Comparison of ENCODE assay signal across 16 cellular contexts in the genomic region with DNA sequence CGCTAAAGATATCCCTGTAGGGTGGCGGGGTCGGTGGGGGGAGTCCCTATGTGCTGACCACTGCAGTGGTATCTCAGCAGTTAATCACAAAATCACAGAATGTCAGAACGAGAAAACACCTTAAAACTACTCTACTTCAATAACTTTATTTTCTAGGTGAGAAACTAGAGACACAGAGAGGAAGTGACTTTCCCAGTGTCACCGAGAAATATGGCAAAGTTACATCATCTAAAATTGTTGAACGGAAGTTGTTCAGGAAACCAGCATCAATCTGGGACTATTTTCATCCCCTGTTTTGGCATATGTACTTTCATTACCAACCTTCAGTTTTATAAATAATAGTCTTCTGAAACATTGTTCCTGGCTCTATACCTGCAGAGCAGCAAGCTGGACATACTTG.
DNase-seq lines count a peak whose midpoint lies in the region; ATAC-seq and TF ChIP-seq lines count a peak whose summit lies in the region.
"Had no signal": no experiment of that assay in that cellular context is flagged by ENCODE, and none has a peak within 500 bp of the region (broad histone marks: within the 10 kb centered on the region; RNA-seq: fewer than 3 reads in every experiment).

No MANE protein-coding gene starts in this region.

- H3K9me2 ChIP-seq in OCI-LY7 (ENCODE audit: insufficient read depth, low read length) = no peaks in the 10 kb centered on the region

- 86 to 87% methylated on average over 3 to 6 of the region's 6 CpGs for WGBS in endodermal cell (ENCODE audit: insufficient coverage in 1 of 2, insufficient read length in 1 of 2), 2 experiments

- DNase-seq in HFFc6 (no peak), OCI-LY7 (ENCODE audit: low spot score) (no peak), endodermal cell (no peak), natural killer cell (no peak), NCI-H2081 (lab: John Stamatoyannopoulos, UW) (no peak)
- no peak for DNase-seq in activated naive CD4-positive, alpha-beta T cell treated with anti-CD3 and anti-CD28 coated beads, Interleukin-2, amount 50 U/mL, for 72 hours (ENCODE audit: low spot score in 2 of 2)
- DNase-seq: CD4-positive, CD25-positive, alpha-beta regulatory T cell; NCI-H1092 treated with DMSO at 0.1 percent for 48 hours; NCI-H1694 treated with DMSO at 0.1 percent for 48 hours; NCI-H446; NCI-H748 treated with DMSO at 0.1 percent for 48 hours had no signal

- CTCF ChIA-PET in OCI-LY7 (lab: Charles Lee; ENCODE audit: unreplicated experiment) = no interaction called here

- H3K9me3 Mint-ChIP-seq in HFFc6 = no peaks in the 10 kb centered on the region
- no peaks in the 10 kb centered on the region for H3K9me3 Mint-ChIP-seq in endodermal cell
- no peaks in the 10 kb centered on the region for H3K9me3 Mint-ChIP-seq in natural killer cell
- peaks cover 7 to 11% of the 10 kb centered on the region in 2 donors for H3K9me3 Mint-ChIP-seq in activated naive CD4-positive, alpha-beta T cell treated with anti-CD3 and anti-CD28 coated beads, Interleukin-2, amount 50 U/mL, for 72 hours

- H3K9me3 ChIP-seq in BLaER1 (no peaks in the 10 kb centered on the region), OCI-LY7 (ENCODE audit: low read length) (no peaks in the 10 kb centered on the region), endodermal cell (ENCODE audit: control insufficient read depth, low read length) (no peaks in the 10 kb centered on the region)
- H3K9me3 ChIP-seq: HAP-1, SJSA1 had no signal

- peak overlapping the region; percentile 68 for H3K4me2 ChIP-seq in BLaER1
- peak overlapping the region; percentile 19; the same call in 1 of the 2 replicates for H3K4me2 ChIP-seq in OCI-LY7 (ENCODE audit: low read length)

- H3K4me1 ChIP-seq in BLaER1 (peaks cover 17% of the 10 kb centered on the region), OCI-LY7 (ENCODE audit: insufficient read depth, low read length, poor library complexity, severe bottlenecking) (peaks cover 16% of the 10 kb centered on the region), endodermal cell (ENCODE audit: control insufficient read depth, insufficient read depth, low read length) (peaks cover 16% of the 10 kb centered on the region)
- H3K4me1 ChIP-seq: SJSA1 had no signal

- H3K36me3 Mint-ChIP-seq in HFFc6 (ENCODE audit: low read depth) (peaks cover 8% of the 10 kb centered on the region), endodermal cell (ENCODE audit: low read depth) (peaks cover 2% of the 10 kb centered on the region), natural killer cell (no peaks in the 10 kb centered on the region)
- no peaks in the 10 kb centered on the region for H3K36me3 Mint-ChIP-seq in activated naive CD4-positive, alpha-beta T cell treated with anti-CD3 and anti-CD28 coated beads, Interleukin-2, amount 50 U/mL, for 72 hours
- H3K36me3 Mint-ChIP-seq: CD4-positive, CD25-positive, alpha-beta regulatory T cell had no signal

- H3K36me3 ChIP-seq in BLaER1 (no peaks in the 10 kb centered on the region), OCI-LY7 (ENCODE audit: insufficient read depth, low read length) (no peaks in the 10 kb centered on the region), endodermal cell (ENCODE audit: control insufficient read depth, insufficient read depth, low read length) (no peaks in the 10 kb centered on the region)
- H3K36me3 ChIP-seq: HAP-1, SJSA1 had no signal

- no TSS peak for BruUV-seq in OCI-LY7 (replicated peaks; lab: Mats Ljungman, UMichigan)

- TF ChIP-seq CTCF in HFFc6 (IDR thresholded peaks at IDR 0.05) (no peak), OCI-LY7 (conservative IDR thresholded peaks at IDR 0.05; ENCODE audit: low read length) (no peak), endodermal cell (conservative IDR thresholded peaks at IDR 0.05) (no peak), natural killer cell (IDR thresholded peaks at IDR 0.05) (no peak)

- H3K27ac Mint-ChIP-seq in HFFc6 = peak overlapping the region; percentile 77
- H3K27ac Mint-ChIP-seq in endodermal cell = peak overlapping the region; percentile 78
- H3K27ac Mint-ChIP-seq in natural killer cell = no peak overlapping the region
- no peak overlapping the region for H3K27ac Mint-ChIP-seq in activated naive CD4-positive, alpha-beta T cell treated with anti-CD3 and anti-CD28 coated beads, Interleukin-2, amount 50 U/mL, for 72 hours
- H3K27ac Mint-ChIP-seq: CD4-positive, CD25-positive, alpha-beta regulatory T cell had no signal

- H3K79me2 ChIP-seq in OCI-LY7 (ENCODE audit: insufficient read depth, low read depth, low read length) = no peaks in the 10 kb centered on the region

- H3K27me3 ChIP-seq in BLaER1 (no peaks in the 10 kb centered on the region), endodermal cell (ENCODE audit: control insufficient read depth, insufficient read depth, low read length, poor library complexity, severe bottlenecking) (no peaks in the 10 kb centered on the region)
- H3K27me3 ChIP-seq: SJSA1 had no signal

- H3K4me3 Mint-ChIP-seq in HFFc6 (no peak overlapping the region), endodermal cell (peak overlapping the region; percentile 23), natural killer cell (no peak overlapping the region)
- H3K4me3 Mint-ChIP-seq: CD4-positive, CD25-positive, alpha-beta regulatory T cell had no signal

- H3K27me3 Mint-ChIP-seq in HFFc6 (ENCODE audit: insufficient read depth) = no peaks in the 10 kb centered on the region
- no peaks in the 10 kb centered on the region for H3K27me3 Mint-ChIP-seq in endodermal cell (ENCODE audit: insufficient read depth)
- peaks cover 0 to 5% of the 10 kb centered on the region in 2 donors for H3K27me3 Mint-ChIP-seq in natural killer cell (ENCODE audit: low read depth in 2 of 2)
- H3K27me3 Mint-ChIP-seq: CD4-positive, CD25-positive, alpha-beta regulatory T cell had no signal

- H3K4me1 Mint-ChIP-seq in HFFc6 (ENCODE audit: low read depth) (peaks cover 39% of the 10 kb centered on the region), endodermal cell (peaks cover 40% of the 10 kb centered on the region), natural killer cell (no peaks in the 10 kb centered on the region)
- H3K4me1 Mint-ChIP-seq: CD4-positive, CD25-positive, alpha-beta regulatory T cell had no signal

- no peaks in the 10 kb centered on the region for H4K20me1 ChIP-seq in BLaER1
- no peaks in the 10 kb centered on the region for H4K20me1 ChIP-seq in OCI-LY7 (ENCODE audit: insufficient read depth, low read length)

- H3K27ac ChIP-seq in BLaER1 = no peak overlapping the region
- no peak overlapping the region for H3K27ac ChIP-seq in OCI-LY7 (ENCODE audit: low read depth, low read length, poor library complexity, severe bottlenecking)
- H3K27ac ChIP-seq in endodermal cell (ENCODE audit: low read depth, low read length) = no peak overlapping the region
- H3K27ac ChIP-seq: RWPE1, SJSA1 had no signal

- intact Hi-C loops in OCI-LY7 (cut with micrococcal nuclease; ENCODE audit: unreplicated experiment) (no loop called here), natural killer cell (cut with micrococcal nuclease) (no loop called here)

- H2AFZ ChIP-seq in OCI-LY7 (ENCODE audit: low read length) = peak overlapping the region; percentile 5; the same call in 1 of the 2 replicates

- H3K4me3 ChIP-seq in BLaER1 = no peak overlapping the region
- H3K4me3 ChIP-seq in OCI-LY7 (ENCODE audit: low read depth, low read length, poor library complexity, severe bottlenecking) = no peak overlapping the region
- H3K4me3 ChIP-seq in endodermal cell (ENCODE audit: low read length) = peak overlapping the region; percentile 50
- H3K4me3 ChIP-seq: HAP-1, SJSA1 had no signal

- POLR2A ChIA-PET in OCI-LY7 (lab: Charles Lee) = interaction anchor here (1.0 to 1.9 kb wide), 2 partner anchors 15 to 81 kb away, joined by 3 to 5 read pairs; no protein-coding TSS in a partner anchor

- ATAC-seq in natural killer cell (no peak), GM21423 (IDR thresholded peaks at IDR 0.05; ENCODE audit: unreplicated experiment) (no peak)
- ATAC-seq in activated naive CD4-positive, alpha-beta T cell treated with anti-CD3 and anti-CD28 coated beads, Interleukin-2, amount 50 U/mL, for 72 hours = no peak

- H3K9ac ChIP-seq in BLaER1 (no peak overlapping the region), endodermal cell (ENCODE audit: extremely low read depth, low read length, poor library complexity, severe bottlenecking) (peak overlapping the region; percentile 19)

Comparison
In these comparisons a context has a peak if more than half of its experiments do, and no peak if none do; other contexts are left out.
1. H3K27ac Mint-ChIP-seq: peak in HFFc6 (single experiment) and endodermal cell (single experiment); none in natural killer cell (0 of 2) and activated naive CD4-positive, alpha-beta T cell treated with anti-CD3 and anti-CD28 coated beads, Interleukin-2, amount 50 U/mL, for 72 hours (0 of 2).